Comparison of ENCODE assay signal across 9 cellular contexts in the genomic region with DNA sequence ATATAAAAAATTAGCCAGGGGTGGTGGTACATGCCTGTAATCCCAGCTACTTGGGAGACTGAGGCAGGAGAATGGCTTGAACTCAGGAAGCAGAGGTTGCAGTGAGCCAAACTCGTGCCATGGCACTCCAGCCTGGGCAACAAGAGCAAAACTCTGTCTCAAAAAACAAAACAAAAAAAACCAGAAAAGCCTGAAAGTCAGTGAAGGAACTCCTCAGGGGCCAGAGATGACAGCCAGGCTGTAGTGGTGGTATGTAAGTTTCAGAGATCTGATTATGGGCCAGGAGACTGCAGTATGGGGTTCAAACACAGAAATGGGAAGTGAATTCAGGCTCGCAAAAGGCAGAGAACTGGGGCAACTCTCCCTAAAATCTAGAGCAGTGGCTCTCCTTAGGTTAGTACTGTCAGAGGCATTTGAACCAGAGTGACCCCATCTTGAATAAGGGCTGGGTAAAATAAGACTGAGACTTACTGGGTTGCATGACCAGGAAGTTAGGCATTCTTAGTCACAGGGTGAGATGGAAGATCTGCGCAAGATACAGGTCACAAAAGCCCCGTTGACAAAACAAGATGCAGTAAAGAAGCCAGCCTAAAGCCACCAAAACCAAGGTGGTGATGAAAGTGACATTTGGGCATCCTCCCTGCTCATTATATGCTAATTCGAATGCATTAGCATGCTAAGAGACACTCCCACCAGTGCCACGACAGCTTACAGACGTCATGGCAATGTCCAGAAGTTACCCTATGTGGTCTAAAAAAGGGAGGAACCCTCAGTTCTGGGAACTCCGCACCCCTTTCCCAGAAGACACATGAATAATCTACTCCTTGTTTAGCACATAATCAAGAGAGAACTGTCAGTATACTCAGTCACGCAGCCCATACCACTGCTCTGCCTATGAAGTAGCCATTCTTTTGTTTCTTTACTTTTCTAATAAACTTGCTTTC.
DNase-seq lines count a peak whose midpoint lies in the region; ATAC-seq lines count a peak whose summit lies in the region.
"Had no signal": no experiment of that assay in that cellular context is flagged by ENCODE, and none has a peak within 500 bp of the region (broad histone marks: within the 10 kb centered on the region; RNA-seq: fewer than 3 reads in every experiment).

No MANE protein-coding gene starts in this region.

- H3K27ac ChIP-seq in mesenchymal stem cell (ENCODE audit: low read length, poor library complexity, severe bottlenecking): no peak overlapping the region

- no peak overlapping the region for H2BK15ac ChIP-seq in mesenchymal stem cell (ENCODE audit: low read depth, poor library complexity, severe bottlenecking)

- no peaks in the 10 kb centered on the region for H3K27me3 ChIP-seq in mesenchymal stem cell (ENCODE audit: control insufficient read depth in 1 of 2, insufficient read depth in 1 of 2, low read length in 2 of 2)

- H2BK5ac ChIP-seq in mesenchymal stem cell (ENCODE audit: low read depth, low read length, poor library complexity, severe bottlenecking): no peak overlapping the region

- H3K4me1 ChIP-seq in mesenchymal stem cell (ENCODE audit: control insufficient read depth, insufficient read depth, low read depth, low read length): no peaks in the 10 kb centered on the region

- peak overlapping the region; percentile 90 for H3K27ac Mint-ChIP-seq in stimulated activated naive CD8-positive, alpha-beta T cell treated with anti-CD3 and anti-CD28 coated beads, Interleukin-15, Interleukin-2, amounts not matched to agents 100 ng/mL and 50 ng/mL, for 24 hours

- H3K18ac ChIP-seq in mesenchymal stem cell (ENCODE audit: low read depth in 1 of 2, low read length in 2 of 2): no peak overlapping the region

- no peak overlapping the region for H3K4ac ChIP-seq in mesenchymal stem cell (ENCODE audit: low read depth in 1 of 2, low read length in 2 of 2)

- H3K36me3 Mint-ChIP-seq in stimulated activated naive CD8-positive, alpha-beta T cell treated with anti-CD3 and anti-CD28 coated beads, Interleukin-15, Interleukin-2, amounts not matched to agents 100 ng/mL and 50 ng/mL, for 24 hours (ENCODE audit: low read depth): peaks cover 3% of the 10 kb centered on the region

- H4K8ac ChIP-seq in mesenchymal stem cell (ENCODE audit: low read length): no peak overlapping the region

- H3K9me3 Mint-ChIP-seq in stimulated activated naive CD8-positive, alpha-beta T cell treated with anti-CD3 and anti-CD28 coated beads, Interleukin-15, Interleukin-2, amounts not matched to agents 100 ng/mL and 50 ng/mL, for 24 hours: peaks cover 7% of the 10 kb centered on the region

- H3K9ac ChIP-seq in mesenchymal stem cell (ENCODE audit: low read length): peak overlapping the region; percentile 46

- H3K9me3 ChIP-seq in mesenchymal stem cell (ENCODE audit: control insufficient read depth, low read length): peaks cover 18% of the 10 kb centered on the region

- peak; percentile 69 for DNase-seq in activated naive CD4-positive, alpha-beta T cell treated with Interleukin-2 at 50 U/mL for 16 hours
- DNase-seq in activated naive CD4-positive, alpha-beta T cell (lab: John Stamatoyannopoulos, UW): no peak
- DNase-seq in activated CD8-positive, alpha-beta memory T cell treated with anti-CD3 and anti-CD28 coated beads, Interleukin-2, amount 50 U/mL, for 4 hours: peak; percentile 36
- DNase-seq in mesenchymal stem cell: no peak
- no peak for DNase-seq in DMS53 treated with DMSO at 0.1 percent for 48 hours (lab: John Stamatoyannopoulos, UW; ENCODE audit: unreplicated experiment)
- DNase-seq in DMS 273 (lab: John Stamatoyannopoulos, UW; ENCODE audit: unreplicated experiment): no peak

- H3K79me1 ChIP-seq in mesenchymal stem cell (replicated peaks; ENCODE audit: low read length, poor library complexity, severe bottlenecking): no peaks in the 10 kb centered on the region

- H3K4me2 ChIP-seq in mesenchymal stem cell (ENCODE audit: low read length, poor library complexity, severe bottlenecking): no peak overlapping the region

- H3K23ac ChIP-seq in mesenchymal stem cell (ENCODE audit: low read length in 2 of 2): no peak overlapping the region

- H3K4me3 Mint-ChIP-seq in stimulated activated naive CD8-positive, alpha-beta T cell treated with anti-CD3 and anti-CD28 coated beads, Interleukin-15, Interleukin-2, amounts not matched to agents 100 ng/mL and 50 ng/mL, for 24 hours: peak overlapping the region; percentile 33

- peaks cover 39% of the 10 kb centered on the region for H3K4me1 Mint-ChIP-seq in stimulated activated naive CD8-positive, alpha-beta T cell treated with anti-CD3 and anti-CD28 coated beads, Interleukin-15, Interleukin-2, amounts not matched to agents 100 ng/mL and 50 ng/mL, for 24 hours (ENCODE audit: low read depth)

- WGBS in mesenchymal stem cell: 79% methylated on average over 8 of the region's 9 CpGs

- no peak overlapping the region for H2AK5ac ChIP-seq in mesenchymal stem cell (ENCODE audit: low read length, severe bottlenecking)

- no peak overlapping the region for H3K14ac ChIP-seq in mesenchymal stem cell (ENCODE audit: low read length in 2 of 2)

- H2AFZ ChIP-seq in mesenchymal stem cell (ENCODE audit: low read depth, low read length): no peak overlapping the region

- H3K4me3 ChIP-seq in mesenchymal stem cell (ENCODE audit: insufficient read depth in 1 of 2, low read depth in 1 of 2, low read length in 2 of 2): peak overlapping the region in 1 of 2 experiments; percentile 3

- H2BK120ac ChIP-seq in mesenchymal stem cell (ENCODE audit: low read depth, low read length): no peak overlapping the region

- H2BK12ac ChIP-seq in mesenchymal stem cell (ENCODE audit: low read length in 2 of 2): no peak overlapping the region

- no peak overlapping the region for H4K91ac ChIP-seq in mesenchymal stem cell (ENCODE audit: low read length)

- peaks cover 22% of the 10 kb centered on the region for H3K27me3 Mint-ChIP-seq in stimulated activated naive CD8-positive, alpha-beta T cell treated with anti-CD3 and anti-CD28 coated beads, Interleukin-15, Interleukin-2, amounts not matched to agents 100 ng/mL and 50 ng/mL, for 24 hours

- no peaks in the 10 kb centered on the region for H3K36me3 ChIP-seq in mesenchymal stem cell (ENCODE audit: control insufficient read depth in 1 of 2, insufficient read depth in 2 of 2, low read depth in 1 of 2, low read length in 2 of 2)

- ATAC-seq in HG03565 (IDR thresholded peaks at IDR 0.05; ENCODE audit: unreplicated experiment): no peak
- ATAC-seq: Panc1 had no signal

Comparison
In these comparisons a context has a peak if more than half of its experiments do, and no peak if none do; other contexts are left out.
1. DNase-seq: peak in activated naive CD4-positive, alpha-beta T cell treated with Interleukin-2 at 50 U/mL for 16 hours (single experiment) and activated CD8-positive, alpha-beta memory T cell treated with anti-CD3 and anti-CD28 coated beads, Interleukin-2, amount 50 U/mL, for 4 hours (single experiment); none in activated naive CD4-positive, alpha-beta T cell (0 of 4), mesenchymal stem cell (single experiment), DMS53 treated with DMSO at 0.1 percent for 48 hours (single experiment) and DMS 273 (single experiment).